In the genomic region with DNA sequence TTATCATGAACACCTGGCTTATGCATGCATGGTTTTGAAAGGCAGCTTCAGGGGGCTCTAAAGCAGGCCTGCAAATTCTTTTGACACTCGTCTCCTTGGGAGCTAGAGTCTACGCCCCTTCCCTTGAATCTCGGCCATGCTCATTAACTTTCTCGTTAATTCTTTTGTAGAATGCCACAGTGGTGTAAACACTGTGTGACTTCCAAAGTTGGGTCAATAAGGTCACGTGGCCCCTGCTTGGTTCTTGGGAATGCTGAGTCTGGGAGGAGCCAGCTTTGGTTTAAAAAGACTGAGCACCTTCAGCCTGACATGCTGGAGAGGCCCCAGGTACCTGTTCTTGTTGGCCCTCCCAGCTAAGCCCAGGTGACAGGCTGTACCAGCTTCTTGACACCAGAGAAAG, we compare ENCODE assay signal across 1 cellular context.
TF ChIP-seq lines count a peak whose summit lies in the region.

No MANE protein-coding gene starts in this region.

TF ChIP-seq in GM23338, 12 proteins besides CTCF, POLR2A, EP300 and RAD21 (continued from another document):
- TF ChIP-seq, protein P1, sequence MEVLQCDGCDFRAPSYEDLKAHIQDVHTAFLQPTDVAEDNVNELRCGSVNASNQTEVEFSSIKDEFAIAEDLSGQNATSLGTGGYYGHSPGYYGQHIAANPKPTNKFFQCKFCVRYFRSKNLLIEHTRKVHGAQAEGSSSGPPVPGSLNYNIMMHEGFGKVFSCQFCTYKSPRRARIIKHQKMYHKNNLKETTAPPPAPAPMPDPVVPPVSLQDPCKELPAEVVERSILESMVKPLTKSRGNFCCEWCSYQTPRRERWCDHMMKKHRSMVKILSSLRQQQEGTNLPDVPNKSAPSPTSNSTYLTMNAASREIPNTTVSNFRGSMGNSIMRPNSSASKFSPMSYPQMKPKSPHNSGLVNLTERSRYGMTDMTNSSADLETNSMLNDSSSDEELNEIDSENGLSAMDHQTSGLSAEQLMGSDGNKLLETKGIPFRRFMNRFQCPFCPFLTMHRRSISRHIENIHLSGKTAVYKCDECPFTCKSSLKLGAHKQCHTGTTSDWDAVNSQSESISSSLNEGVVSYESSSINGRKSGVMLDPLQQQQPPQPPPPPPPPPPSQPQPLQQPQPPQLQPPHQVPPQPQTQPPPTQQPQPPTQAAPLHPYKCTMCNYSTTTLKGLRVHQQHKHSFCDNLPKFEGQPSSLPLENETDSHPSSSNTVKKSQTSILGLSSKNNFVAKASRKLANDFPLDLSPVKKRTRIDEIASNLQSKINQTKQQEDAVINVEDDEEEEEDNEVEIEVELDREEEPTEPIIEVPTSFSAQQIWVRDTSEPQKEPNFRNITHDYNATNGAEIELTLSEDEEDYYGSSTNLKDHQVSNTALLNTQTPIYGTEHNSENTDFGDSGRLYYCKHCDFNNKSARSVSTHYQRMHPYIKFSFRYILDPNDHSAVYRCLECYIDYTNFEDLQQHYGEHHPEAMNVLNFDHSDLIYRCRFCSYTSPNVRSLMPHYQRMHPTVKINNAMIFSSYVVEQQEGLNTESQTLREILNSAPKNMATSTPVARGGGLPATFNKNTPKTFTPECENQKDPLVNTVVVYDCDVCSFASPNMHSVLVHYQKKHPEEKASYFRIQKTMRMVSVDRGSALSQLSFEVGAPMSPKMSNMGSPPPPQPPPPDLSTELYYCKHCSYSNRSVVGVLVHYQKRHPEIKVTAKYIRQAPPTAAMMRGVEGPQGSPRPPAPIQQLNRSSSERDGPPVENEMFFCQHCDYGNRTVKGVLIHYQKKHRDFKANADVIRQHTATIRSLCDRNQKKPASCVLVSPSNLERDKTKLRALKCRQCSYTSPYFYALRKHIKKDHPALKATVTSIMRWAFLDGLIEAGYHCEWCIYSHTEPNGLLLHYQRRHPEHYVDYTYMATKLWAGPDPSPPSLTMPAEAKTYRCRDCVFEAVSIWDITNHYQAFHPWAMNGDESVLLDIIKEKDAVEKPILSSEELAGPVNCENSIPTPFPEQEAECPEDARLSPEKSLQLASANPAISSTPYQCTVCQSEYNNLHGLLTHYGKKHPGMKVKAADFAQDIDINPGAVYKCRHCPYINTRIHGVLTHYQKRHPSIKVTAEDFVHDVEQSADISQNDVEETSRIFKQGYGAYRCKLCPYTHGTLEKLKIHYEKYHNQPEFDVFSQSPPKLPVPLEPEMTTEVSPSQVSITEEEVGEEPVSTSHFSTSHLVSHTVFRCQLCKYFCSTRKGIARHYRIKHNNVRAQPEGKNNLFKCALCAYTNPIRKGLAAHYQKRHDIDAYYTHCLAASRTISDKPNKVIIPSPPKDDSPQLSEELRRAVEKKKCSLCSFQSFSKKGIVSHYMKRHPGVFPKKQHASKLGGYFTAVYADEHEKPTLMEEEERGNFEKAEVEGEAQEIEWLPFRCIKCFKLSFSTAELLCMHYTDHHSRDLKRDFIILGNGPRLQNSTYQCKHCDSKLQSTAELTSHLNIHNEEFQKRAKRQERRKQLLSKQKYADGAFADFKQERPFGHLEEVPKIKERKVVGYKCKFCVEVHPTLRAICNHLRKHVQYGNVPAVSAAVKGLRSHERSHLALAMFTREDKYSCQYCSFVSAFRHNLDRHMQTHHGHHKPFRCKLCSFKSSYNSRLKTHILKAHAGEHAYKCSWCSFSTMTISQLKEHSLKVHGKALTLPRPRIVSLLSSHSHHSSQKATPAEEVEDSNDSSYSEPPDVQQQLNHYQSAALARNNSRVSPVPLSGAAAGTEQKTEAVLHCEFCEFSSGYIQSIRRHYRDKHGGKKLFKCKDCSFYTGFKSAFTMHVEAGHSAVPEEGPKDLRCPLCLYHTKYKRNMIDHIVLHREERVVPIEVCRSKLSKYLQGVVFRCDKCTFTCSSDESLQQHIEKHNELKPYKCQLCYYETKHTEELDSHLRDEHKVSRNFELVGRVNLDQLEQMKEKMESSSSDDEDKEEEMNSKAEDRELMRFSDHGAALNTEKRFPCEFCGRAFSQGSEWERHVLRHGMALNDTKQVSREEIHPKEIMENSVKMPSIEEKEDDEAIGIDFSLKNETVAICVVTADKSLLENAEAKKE (CRISPR knock-in tag; IDR thresholded peaks at IDR 0.05): no peak
- TF ChIP-seq ZNF331 (CRISPR knock-in tag; IDR thresholded peaks at IDR 0.05; ENCODE audit: low read depth): no peak
TF ChIP-seq in GM23338: peak in this region for 0.
